9 cellular contexts compared by ENCODE assay signal in the genomic region with DNA sequence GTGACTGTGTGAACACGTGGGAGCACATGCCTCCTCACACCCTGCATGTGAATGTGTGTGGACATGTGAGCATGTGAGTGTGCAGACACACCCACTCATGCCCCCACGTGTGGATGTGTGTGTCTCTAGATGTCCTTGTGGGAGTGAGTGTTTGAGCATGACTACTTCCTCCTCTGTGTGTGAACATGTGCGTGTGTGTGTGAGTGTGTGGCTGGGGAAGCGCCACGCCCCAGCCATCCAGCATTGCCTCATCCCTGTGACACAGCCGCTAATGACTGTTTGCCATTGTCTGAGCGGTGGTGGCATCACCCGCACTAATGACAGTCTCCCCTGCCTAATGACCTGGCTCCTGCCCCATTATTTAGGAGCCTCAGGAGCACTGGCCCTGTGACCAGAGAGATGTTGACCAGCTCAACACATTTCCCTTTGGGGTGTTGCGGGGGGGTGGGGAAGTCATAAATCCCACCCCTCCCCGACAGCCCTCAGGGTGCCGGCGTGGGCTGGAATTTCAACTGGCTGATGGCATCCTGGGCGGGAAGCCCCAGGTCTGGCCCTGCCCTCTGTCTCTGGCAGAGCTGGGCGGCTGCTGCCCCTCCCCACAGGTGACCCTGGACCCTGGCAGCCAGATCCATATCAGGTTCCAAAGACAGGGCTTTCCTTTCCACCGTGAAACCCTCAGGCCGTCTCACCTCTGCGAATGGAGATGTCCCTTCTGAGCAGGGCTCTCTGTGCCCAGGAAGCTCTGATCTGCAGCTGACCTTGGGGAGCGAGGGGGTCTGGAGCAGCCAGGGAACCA. TPM values are rescaled to one million over a fixed set of nuclear protein-coding genes. Genes with fewer than 3 reads are reported as not detected.
DNase-seq lines count a peak whose midpoint lies in the region; ATAC-seq and TF ChIP-seq lines count a peak whose summit lies in the region.
"Had no signal": no experiment of that assay in that cellular context is flagged by ENCODE, and none has a peak within 500 bp of the region (broad histone marks: within the 10 kb centered on the region; RNA-seq: fewer than 3 reads in every experiment).

No MANE protein-coding gene starts in this region.

- peak overlapping the region; percentile 5; the same call in 1 of the 2 replicates for H3K9ac ChIP-seq in PC-3 (ENCODE audit: low read length)

- H3K27me3 Mint-ChIP-seq in mesothelial cell of epicardium (ENCODE audit: low read depth) (no peaks in the 10 kb centered on the region), endothelial cell (ENCODE audit: unreplicated experiment) (peaks cover 8% of the 10 kb centered on the region)

- no peak overlapping the region for H3K4me3 ChIP-seq in PC-3 (ENCODE audit: low read length)

- peaks cover 66% of the 10 kb centered on the region for H3K4me1 Mint-ChIP-seq in mesothelial cell of epicardium
- peaks cover 45% of the 10 kb centered on the region for H3K4me1 Mint-ChIP-seq in endothelial cell (ENCODE audit: unreplicated experiment)

- H3K9me3 Mint-ChIP-seq in mesothelial cell of epicardium (no peaks in the 10 kb centered on the region), endothelial cell (ENCODE audit: unreplicated experiment) (no peaks in the 10 kb centered on the region)

- no peaks in the 10 kb centered on the region for H3F3A ChIP-seq in PC-3 (ENCODE audit: low read length, unreplicated experiment)

- H3K4me3 Mint-ChIP-seq in mesothelial cell of epicardium, result no peak overlapping the region
- no peak overlapping the region for H3K4me3 Mint-ChIP-seq in endothelial cell (ENCODE audit: unreplicated experiment)

- CTCF ChIA-PET in PC-3 (lab: Charles Lee), result no interaction called here
- CTCF ChIA-PET in HEK293T (lab: Yijun Ruan, JAX), result interaction anchor here (1.6 kb wide), 1 partner anchor 18 kb away, joined by 5 read pairs; no protein-coding TSS in a partner anchor

- TF ChIP-seq CTCF in PC-3 (conservative IDR thresholded peaks at IDR 0.05; ENCODE audit: low read depth, low read length), result no peak
- no peak for TF ChIP-seq CTCF in mesothelial cell of epicardium (IDR thresholded peaks at IDR 0.05; ENCODE audit: unreplicated experiment)
- TF ChIP-seq CTCF in endothelial cell (IDR thresholded peaks at IDR 0.05; ENCODE audit: unreplicated experiment), result no peak

- H2AFZ ChIP-seq in PC-3 (ENCODE audit: low read length), result no peak overlapping the region

- H3K79me2 ChIP-seq in PC-3 (ENCODE audit: low read length), result no peaks in the 10 kb centered on the region

- BruUV-seq in PC-3 (replicated peaks; lab: Mats Ljungman, UMichigan), result no TSS peak

- ATAC-seq in PC-3, result peak; percentile 55

- no peaks in the 10 kb centered on the region for H4K20me1 ChIP-seq in PC-3 (ENCODE audit: low read length)

- no peaks in the 10 kb centered on the region for H3K36me3 ChIP-seq in PC-3 (ENCODE audit: low read depth, low read length)

- peak; percentile 13 for DNase-seq in stimulated activated CD4-positive, alpha-beta T cell treated with anti-CD3 and anti-CD28 coated beads, Interleukin-1b, Interleukin-23, amount 100 ng/mL, for 48 hours
- no peak for DNase-seq in stimulated activated CD4-positive, alpha-beta T cell treated with anti-CD3 and anti-CD28 coated beads, Interleukin-12 subunit alpha, Interleukin-12 subunit beta, amount 100 ng/mL, for 4 hours
- DNase-seq in PC-3 (peak; percentile 80), dermis blood vessel endothelial cell (peak; percentile 78), mesothelial cell of epicardium (ENCODE audit: low spot score in 2 of 2, unreplicated experiment in 2 of 2) (no peak), HEK293T (ENCODE audit: extremely low spot score) (no peak), endothelial cell (ENCODE audit: low spot score) (no peak), ecto neural progenitor cell (ENCODE audit: low spot score) (no peak)

- H3K36me3 Mint-ChIP-seq in mesothelial cell of epicardium, result no peaks in the 10 kb centered on the region
- peaks cover 4% of the 10 kb centered on the region for H3K36me3 Mint-ChIP-seq in endothelial cell (ENCODE audit: low read depth, unreplicated experiment)

- no peaks in the 10 kb centered on the region for H3K9me2 ChIP-seq in PC-3 (replicated peaks; ENCODE audit: low read length)

- intact Hi-C loops in PC-3 (cut with micrococcal nuclease), result no loop called here

- no peaks in the 10 kb centered on the region for H3K9me3 ChIP-seq in PC-3 (ENCODE audit: low read length)

- peak overlapping the region; percentile 47 for H3K4me2 ChIP-seq in PC-3 (ENCODE audit: low read length)

- H3K27ac Mint-ChIP-seq in mesothelial cell of epicardium, result peak overlapping the region; percentile 65
- no peak overlapping the region for H3K27ac Mint-ChIP-seq in endothelial cell (ENCODE audit: unreplicated experiment)

- peak overlapping the region; percentile 44 for H3K27ac ChIP-seq in PC-3 (ENCODE audit: low read length)

- no peaks in the 10 kb centered on the region for H3K27me3 ChIP-seq in PC-3 (ENCODE audit: low read length)

- H3K4me1 ChIP-seq in PC-3 (ENCODE audit: insufficient read depth, low read length), result peaks cover 54% of the 10 kb centered on the region

- POLR2A ChIA-PET in PC-3 (lab: Charles Lee; ENCODE audit: unreplicated experiment) (interaction anchor here (0.6 kb wide), 1 partner anchor 122 kb away, joined by 16 read pairs; no protein-coding TSS in a partner anchor), HEK293T (lab: Yijun Ruan, JAX) (no interaction called here)

TF ChIP-seq in HEK293T, 16 proteins besides CTCF, POLR2A, EP300 and RAD21:
- no peak for TF ChIP-seq SP1 (IDR thresholded peaks at IDR 0.05)

RNA-seq across cellular contexts. Expression of a gene that starts 11.5 kb away (rescaled TPM):
- total RNA-seq in PC-3 (2014; rRNA removed), result 19.8 and 30.1 TPM in 2 replicates
- total RNA-seq in dermis blood vessel endothelial cell, result 0.17 and 1.2 TPM in 2 replicates
- total RNA-seq in mesothelial cell of epicardium, result 2.7 to 3.0 TPM (median 3.0 TPM) in 3 replicates
- 1.5 TPM for total RNA-seq in endothelial cell (ENCODE audit: unreplicated experiment)

RNA-seq across cellular contexts. Expression of a gene that starts 29.7 kb away (rescaled TPM):
- 2,144 and 2,979 TPM in 2 replicates for total RNA-seq in PC-3 (2014; rRNA removed)
- total RNA-seq in dermis blood vessel endothelial cell, result 19.2 and 53.6 TPM in 2 replicates
- total RNA-seq in mesothelial cell of epicardium, result 85.5 to 90.3 TPM (median 86.6 TPM) in 3 replicates
- not detected for total RNA-seq in endothelial cell (ENCODE audit: unreplicated experiment)
- total RNA-seq: skeletal muscle tissue had no signal

Comparison
In these comparisons a context has a peak if more than half of its experiments do, and no peak if none do; other contexts are left out.
1. DNase-seq: peak in stimulated activated CD4-positive, alpha-beta T cell treated with anti-CD3 and anti-CD28 coated beads, Interleukin-1b, Interleukin-23, amount 100 ng/mL, for 48 hours (single experiment), PC-3 (single experiment) and dermis blood vessel endothelial cell (single experiment); none in stimulated activated CD4-positive, alpha-beta T cell treated with anti-CD3 and anti-CD28 coated beads, Interleukin-12 subunit alpha, Interleukin-12 subunit beta, amount 100 ng/mL, for 4 hours (single experiment), mesothelial cell of epicardium (0 of 2), HEK293T (single experiment), endothelial cell (single experiment) and ecto neural progenitor cell (single experiment).
2. RNA of a gene that starts 29.7 kb away (total RNA-seq): 2,144 to 2,979 TPM in PC-3; 85.5 to 90.3 TPM in mesothelial cell of epicardium, 19.2 to 53.6 TPM in dermis blood vessel endothelial cell and not detected in endothelial cell (single experiment); every median in the first group is over 10 times any median in the second.